Comparison of ENCODE assay signal across 21 cellular contexts in genomic region chr5:179110528-179110927, GRCh38.
"Had no signal": no experiment of that assay in that cellular context is flagged by ENCODE, and none has a peak within 500 bp of the region (broad histone marks: within the 10 kb centered on the region; RNA-seq: fewer than 3 reads in every experiment).

No MANE protein-coding gene starts in this region.

- H3K9me3 ChIP-seq: vagina had no signal

- H3K4me1 ChIP-seq: esophagus squamous epithelium, gastroesophageal sphincter, suprapubic skin, tibial artery, upper lobe of right lung, vagina had no signal

- DNase-seq: effector memory CD4-positive, alpha-beta T cell; esophagus squamous epithelium; foreskin fibroblast; glutamatergic neuron; left cardiac atrium; left ventricle myocardium superior; mesendoderm; naive thymus-derived CD4-positive, alpha-beta T cell; nephron progenitor cell; right cardiac atrium; stimulated activated CD4-positive, alpha-beta T cell treated with anti-CD3 and anti-CD28 coated beads, Interleukin-4, amount 100 ng/mL, for 1 hour; stimulated activated CD8-positive, alpha-beta memory T cell treated with anti-CD3 and anti-CD28 coated beads, Interleukin-4, amount 100 ng/mL, for 48 hours; stimulated activated naive CD8-positive, alpha-beta T cell treated with anti-CD3 and anti-CD28 coated beads, Interleukin-15, Interleukin-2, amounts not matched to agents 100 U/mL and 50 U/mL, for 24 hours; tibial artery; upper lobe of right lung had no signal

- H3K27ac ChIP-seq: epithelial cell of prostate, esophagus squamous epithelium, gastroesophageal sphincter, suprapubic skin, tibial artery, upper lobe of right lung, vagina had no signal

- H3K36me3 ChIP-seq: upper lobe of right lung, vagina had no signal

- H3K27me3 ChIP-seq: esophagus squamous epithelium, gastroesophageal sphincter, suprapubic skin, tibial artery, upper lobe of right lung, vagina had no signal

- H3K4me3 ChIP-seq: esophagus squamous epithelium, gastroesophageal sphincter, smooth muscle cell, suprapubic skin, tibial artery, upper lobe of right lung, vagina had no signal

- ATAC-seq: gastroesophageal sphincter; left cardiac atrium; left ventricle myocardium superior; naive thymus-derived CD4-positive, alpha-beta T cell; right cardiac atrium; stimulated activated effector memory CD8-positive, alpha-beta T cell treated with anti-CD3 and anti-CD28 coated beads, Interleukin-12 subunit alpha, Interleukin-12 subunit beta, amount 100 ng/mL, for 72 hours; stimulated activated naive CD8-positive, alpha-beta T cell treated with anti-CD3 and anti-CD28 coated beads, Interleukin-15, Interleukin-2, amounts not matched to agents 100 U/mL and 50 U/mL, for 24 hours; upper lobe of right lung had no signal
